Comparison of ENCODE assay signal across 9 cellular contexts in the genomic region with DNA sequence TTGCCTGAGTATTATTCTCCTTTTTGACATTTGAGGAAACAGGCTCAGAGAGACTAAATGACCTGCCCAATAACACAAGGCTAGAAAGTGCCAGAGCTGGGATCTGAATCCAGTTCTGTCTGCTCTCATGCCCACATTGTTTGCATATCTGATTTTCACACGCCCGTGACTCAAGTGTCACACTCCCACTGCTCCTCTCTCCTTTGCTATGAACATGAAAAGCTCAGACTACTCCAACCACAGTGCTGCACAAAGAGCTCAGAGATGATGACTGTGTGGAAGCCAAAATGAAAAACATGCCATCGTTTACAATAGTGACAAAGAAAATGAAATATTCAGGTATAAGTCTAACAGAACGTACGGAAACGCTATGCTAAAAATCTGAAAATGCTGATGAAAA.
DNase-seq lines count a peak whose midpoint lies in the region; ATAC-seq and TF ChIP-seq lines count a peak whose summit lies in the region.
"Had no signal": no experiment of that assay in that cellular context is flagged by ENCODE, and none has a peak within 500 bp of the region (broad histone marks: within the 10 kb centered on the region; RNA-seq: fewer than 3 reads in every experiment).

No MANE protein-coding gene starts in this region.

- H3K36me3 Mint-ChIP-seq in activated T-cell treated with anti-CD3 and anti-CD28 coated beads, Interleukin-2, amount 50 U/mL, for 24 hours (ENCODE audit: low read depth) = peaks cover 33% of the 10 kb centered on the region
- H3K36me3 Mint-ChIP-seq in natural killer cell (no peaks in the 10 kb centered on the region), immature natural killer cell (peaks cover 10 to 12% (median 12%) of the 10 kb centered on the region in 3 donors)

- H3K4me1 ChIP-seq in aorta (ENCODE audit: control insufficient read depth in 1 of 2, insufficient read depth in 2 of 2, low read length in 2 of 2) = peaks cover 0 to 2% of the 10 kb centered on the region in 2 donors

- H3K4me3 Mint-ChIP-seq in activated T-cell treated with anti-CD3 and anti-CD28 coated beads, Interleukin-2, amount 50 U/mL, for 24 hours = peak overlapping the region; percentile 15
- H3K4me3 Mint-ChIP-seq in natural killer cell (no peak overlapping the region), immature natural killer cell (peak overlapping the region in 1 of 5 donors; percentile 17)

- H3K27me3 ChIP-seq in aorta (ENCODE audit: control insufficient read depth in 1 of 2, insufficient read depth in 2 of 2, low read length in 1 of 2) = no peaks in the 10 kb centered on the region

- H3K27ac Mint-ChIP-seq in activated T-cell treated with anti-CD3 and anti-CD28 coated beads, Interleukin-2, amount 50 U/mL, for 24 hours = peak overlapping the region; percentile 88
- H3K27ac Mint-ChIP-seq in natural killer cell (peak overlapping the region; percentile 24 to 60), immature natural killer cell (peak overlapping the region in 3 of 6 donors; percentile 52 to 60 (median 56))

- intact Hi-C loops in natural killer cell (cut with micrococcal nuclease) (no loop called here), aorta (cut with DNase I) (no loop called here)

- H3K27ac ChIP-seq in aorta (ENCODE audit: low read depth in 1 of 2, low read length in 2 of 2) = no peak overlapping the region

- H3K4me3 ChIP-seq in AG10803 (ENCODE audit: low read length) = no peak overlapping the region
- H3K4me3 ChIP-seq in aorta (ENCODE audit: low read length in 2 of 2) = no peak overlapping the region

- H3K27me3 Mint-ChIP-seq in activated T-cell treated with anti-CD3 and anti-CD28 coated beads, Interleukin-2, amount 50 U/mL, for 24 hours = no peaks in the 10 kb centered on the region
- H3K27me3 Mint-ChIP-seq in natural killer cell (ENCODE audit: low read depth in 2 of 2) = no peaks in the 10 kb centered on the region
- peaks cover 2 to 4% (median 2%) of the 10 kb centered on the region in 3 donors for H3K27me3 Mint-ChIP-seq in immature natural killer cell (ENCODE audit: low read depth in 3 of 3)

- H3K9me3 ChIP-seq in aorta (ENCODE audit: control insufficient read depth, low read length) = no peaks in the 10 kb centered on the region

- WGBS in aorta, 2 donors = 61 to 62% methylated on average over 6 of the region's 6 CpGs

- H3K4me1 Mint-ChIP-seq in activated T-cell treated with anti-CD3 and anti-CD28 coated beads, Interleukin-2, amount 50 U/mL, for 24 hours (ENCODE audit: low read depth) = peaks cover 69% of the 10 kb centered on the region
- H3K4me1 Mint-ChIP-seq in natural killer cell (peaks cover 52 to 53% of the 10 kb centered on the region in 2 donors), immature natural killer cell (peaks cover 53% of the 10 kb centered on the region in 2 donors)

- no peak for TF ChIP-seq CTCF in AG10803 (conservative IDR thresholded peaks at IDR 0.05; ENCODE audit: low read length)
- TF ChIP-seq CTCF in natural killer cell (IDR thresholded peaks at IDR 0.05) = no peak

- ATAC-seq in HG02884 (IDR thresholded peaks at IDR 0.05; ENCODE audit: unreplicated experiment) (peak; percentile 42), natural killer cell (peak in 2 of 3 donors; percentile 20 to 30), aorta (ENCODE audit: low FRiP score) (no peak), GM21576 (IDR thresholded peaks at IDR 0.05; ENCODE audit: unreplicated experiment) (no peak)

- DNase-seq in AG10803 (ENCODE audit: low read depth) (peak; percentile 61), natural killer cell (no peak), immature natural killer cell (no peak), aorta (no peak), HuH-7.5 (ENCODE audit: low spot score) (no peak)
- peak; percentile 58 for DNase-seq in activated T-cell treated with anti-CD3 and anti-CD28 coated beads, Interleukin-2, amount 50 U/mL, for 24 hours
- DNase-seq: NCI-H524 treated with DMSO at 0.1 percent for 48 hours had no signal

- H3K9me3 Mint-ChIP-seq in activated T-cell treated with anti-CD3 and anti-CD28 coated beads, Interleukin-2, amount 50 U/mL, for 24 hours = no peaks in the 10 kb centered on the region
- H3K9me3 Mint-ChIP-seq in natural killer cell (no peaks in the 10 kb centered on the region), immature natural killer cell (no peaks in the 10 kb centered on the region)

- peaks cover 0 to 2% of the 10 kb centered on the region in 2 donors for H3K36me3 ChIP-seq in aorta (ENCODE audit: control insufficient read depth in 1 of 2, insufficient read depth in 2 of 2, low read length in 1 of 2)

Comparison
In these comparisons a context has a peak if more than half of its experiments do, and no peak if none do; other contexts are left out.
1. DNase-seq: peak in AG10803 (single experiment) and activated T-cell treated with anti-CD3 and anti-CD28 coated beads, Interleukin-2, amount 50 U/mL, for 24 hours (single experiment); none in natural killer cell (single experiment), immature natural killer cell (0 of 3), aorta (0 of 2) and HuH-7.5 (single experiment).
2. ATAC-seq: peak in HG02884 (single experiment) and natural killer cell (2 of 3); none in aorta (single experiment) and GM21576 (single experiment).